ENCODE assay signal across 8 cellular contexts in the genomic region with DNA sequence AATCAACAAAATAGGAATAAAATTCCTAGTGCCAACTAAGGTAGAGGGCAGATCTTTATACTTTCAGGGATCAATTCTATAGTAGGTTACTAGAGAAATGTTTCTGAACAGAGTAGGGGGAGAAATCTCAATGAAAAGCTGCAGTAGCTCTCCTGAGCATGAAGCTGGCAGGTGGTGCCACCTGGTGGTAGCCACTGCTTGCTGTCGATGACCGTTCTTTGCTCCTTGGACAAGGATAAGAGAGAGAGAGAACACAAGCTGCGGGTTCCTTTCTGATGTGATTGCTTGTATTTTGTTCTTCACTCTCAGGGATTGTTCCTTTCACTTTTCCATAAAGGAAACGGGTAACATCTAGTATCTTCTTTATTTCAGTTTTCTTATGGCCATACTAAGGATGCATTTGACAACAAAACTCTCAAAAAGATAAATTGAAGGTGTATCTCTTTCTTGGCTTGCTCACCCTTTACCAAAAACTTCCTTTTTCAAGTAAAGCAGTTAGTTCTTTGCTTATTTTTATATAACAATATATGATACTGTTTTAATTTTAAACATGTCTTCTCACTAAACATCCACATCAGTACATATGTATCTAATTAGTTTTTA. TPM values are rescaled to one million over a fixed set of nuclear protein-coding genes. Genes with fewer than 3 reads are reported as not detected.
A peak's percentile ranks its signal among the peaks of the same experiment; 100 is the strongest.
DNase-seq lines count a peak whose midpoint lies in the region; ATAC-seq and TF ChIP-seq lines count a peak whose summit lies in the region.

No MANE protein-coding gene starts in this region.

- BruUV-seq in MCF 10A (replicated peaks; lab: Mats Ljungman, UMichigan), result no TSS peak

- TF ChIP-seq CTCF in GM13977 (IDR thresholded peaks at IDR 0.05; ENCODE audit: extremely low read depth, insufficient read depth, missing control alignments), result peak; percentile 93
- peak; percentile 90 for TF ChIP-seq CTCF in MCF 10A (IDR thresholded peaks at IDR 0.05; ENCODE audit: unreplicated experiment)

- H3K4me1 Mint-ChIP-seq in MCF 10A (ENCODE audit: insufficient read depth, unreplicated experiment), result peaks cover 7% of the 10 kb centered on the region

- H3K27ac Mint-ChIP-seq in MCF 10A (ENCODE audit: low read depth, unreplicated experiment), result no peak overlapping the region

- H3K27me3 Mint-ChIP-seq in MCF 10A (ENCODE audit: insufficient read depth, unreplicated experiment), result no peaks in the 10 kb centered on the region

- H3K9me3 Mint-ChIP-seq in MCF 10A (ENCODE audit: unreplicated experiment), result no peaks in the 10 kb centered on the region

- in situ Hi-C loops in GM13977 (cut with MboI; ENCODE audit: low pct_unique_long_range_greater_than_20kb, low sequenced_read_pairs, unreplicated experiment), result no loop called here

- ATAC-seq in HG02885 (IDR thresholded peaks at IDR 0.05; ENCODE audit: poor library complexity, unreplicated experiment), result peak; percentile 96

- peak; percentile 85 for DNase-seq in A172 (ENCODE audit: low spot score)
- peak; percentile 60 for DNase-seq in GM13977 (ENCODE audit: low spot score)
- peak; percentile 33 for DNase-seq in NCI-H2107 treated with DMSO at 0.1 percent for 48 hours (lab: John Stamatoyannopoulos, UW; ENCODE audit: unreplicated experiment)
- peak; percentile 47 for DNase-seq in UCSD-AML1 (lab: John Stamatoyannopoulos, UW; ENCODE audit: unreplicated experiment)
- peak; percentile 79 for DNase-seq in MCF 10A (ENCODE audit: unreplicated experiment)
- DNase-seq in islet precursor cell, result peak; percentile 91
- peak; percentile 33 for DNase-seq in stimulated activated CD4-positive, alpha-beta T cell treated with anti-CD3 and anti-CD28 coated beads, Interleukin-2, amount 100 ng/mL, for 4 hours (ENCODE audit: low read depth)

- POLR2A ChIA-PET in MCF 10A (lab: Yijun Ruan, JAX), result interaction anchor here (0.8 to 1.2 kb wide), 3 partner anchors 22 to 167 kb away, joined by 3 read pairs; no protein-coding TSS in a partner anchor

- intact Hi-C loops in MCF 10A (cut with micrococcal nuclease), result loop anchor here (1.0 to 5.0 kb wide), 5 partner anchors 19 to 576 kb away; no protein-coding TSS in a partner anchor

- H3K4me3 Mint-ChIP-seq in MCF 10A (ENCODE audit: unreplicated experiment), result no peak overlapping the region

- H3K36me3 Mint-ChIP-seq in MCF 10A (ENCODE audit: insufficient read depth, unreplicated experiment), result no peaks in the 10 kb centered on the region

- CTCF ChIA-PET in MCF 10A (lab: Yijun Ruan, JAX), result interaction anchor here (0.6 to 6.3 kb wide), 28 partner anchors 8 to 939 kb away, joined by 3 to 148 read pairs (median 5); a partner anchor contains a TSS

RNA-seq across cellular contexts. Expression of a gene that starts 18.6 kb away (rescaled TPM):
- total RNA-seq in A172 (2014; rRNA removed; shearing (Covaris generic)), result 127 and 156 TPM in 2 replicates
- 49.1 and 65.4 TPM in 2 replicates for total RNA-seq in MCF 10A (2022)

Comparison
In these comparisons a context has a peak if more than half of its experiments do, and no peak if none do; other contexts are left out.
1. Peak in every context shown above with its lines: DNase-seq and ATAC-seq.
2. DNase-seq: peak in every context shown above with its lines; median percentile 91 in islet precursor cell; 85 in A172; 79 in MCF 10A; 60 in GM13977; 47 in UCSD-AML1; 33 in NCI-H2107 treated with DMSO at 0.1 percent for 48 hours; 33 in stimulated activated CD4-positive, alpha-beta T cell treated with anti-CD3 and anti-CD28 coated beads, Interleukin-2, amount 100 ng/mL, for 4 hours.